Comparison of ENCODE assay signal across 8 cellular contexts in the genomic region with DNA sequence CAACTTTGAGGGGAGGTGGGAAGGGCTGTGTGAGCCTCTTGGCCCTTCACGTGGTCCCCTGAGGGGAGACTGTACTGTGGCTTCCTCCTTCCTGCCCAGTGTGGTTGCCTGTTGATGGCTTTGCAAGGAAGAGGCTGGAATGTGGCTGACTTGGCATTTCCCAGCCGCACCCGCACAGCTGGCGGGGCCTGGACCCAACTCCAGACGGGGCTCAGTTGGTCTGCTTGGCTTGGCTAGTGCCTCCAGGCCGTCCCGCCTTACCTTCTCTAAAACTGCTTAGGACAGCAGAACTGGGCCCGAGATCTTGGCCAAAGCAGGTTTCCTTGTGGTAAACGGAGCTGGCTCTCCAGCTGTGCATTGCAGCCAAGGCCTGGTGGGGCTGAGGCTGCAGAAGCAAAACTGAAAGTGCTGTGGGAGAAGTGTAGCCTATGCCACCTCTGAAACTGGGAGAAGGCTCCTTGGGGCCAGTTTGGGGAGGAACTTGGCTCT.
A peak's percentile ranks its signal among the peaks of the same experiment; 100 is the strongest.
DNase-seq lines count a peak whose midpoint lies in the region; ATAC-seq and TF ChIP-seq lines count a peak whose summit lies in the region.

No MANE protein-coding gene starts in this region.

- H3K27ac Mint-ChIP-seq in immature natural killer cell, result peak overlapping the region in 2 of 6 donors; percentile 28 to 40
- H3K27ac Mint-ChIP-seq in nephron progenitor cell, result no peak overlapping the region

- H3K79me2 ChIP-seq in PC-3 (ENCODE audit: low read length), result no peaks in the 10 kb centered on the region
- no peaks in the 10 kb centered on the region for H3K79me2 ChIP-seq in hepatocyte

- 71% methylated on average over 9 of the region's 9 CpGs for WGBS in hepatocyte (ENCODE audit: low lambda C conversion rate, missing lambda C conversion rate)

- H3K9me3 Mint-ChIP-seq in immature natural killer cell (no peaks in the 10 kb centered on the region), nephron progenitor cell (no peaks in the 10 kb centered on the region)

- no peak overlapping the region for H3K4me3 ChIP-seq in PC-3 (ENCODE audit: low read length)
- peak overlapping the region; percentile 74 for H3K4me3 ChIP-seq in thoracic aorta
- H3K4me3 ChIP-seq in hepatocyte, result no peak overlapping the region

- H3K27me3 ChIP-seq in PC-3 (ENCODE audit: low read length) (peaks cover 97% of the 10 kb centered on the region), thoracic aorta (replicated peaks; ENCODE audit: insufficient read depth) (no peaks in the 10 kb centered on the region), hepatocyte (no peaks in the 10 kb centered on the region)

- peak overlapping the region; percentile 42 to 61 (median 53) for H3K4me3 Mint-ChIP-seq in immature natural killer cell
- no peak overlapping the region for H3K4me3 Mint-ChIP-seq in nephron progenitor cell

- POLR2A ChIA-PET in PC-3 (lab: Charles Lee; ENCODE audit: unreplicated experiment), result no interaction called here

- H3F3A ChIP-seq in PC-3 (ENCODE audit: low read length, unreplicated experiment), result no peaks in the 10 kb centered on the region

- BruUV-seq in PC-3 (replicated peaks; lab: Mats Ljungman, UMichigan), result no TSS peak

- H4K20me1 ChIP-seq in PC-3 (ENCODE audit: low read length) (no peaks in the 10 kb centered on the region), hepatocyte (ENCODE audit: insufficient read depth, poor library complexity, severe bottlenecking) (no peaks in the 10 kb centered on the region)

- peak; percentile 42 for DNase-seq in SIG-M5 treated with dmso at 0.1 percent for 504 hours (lab: John Stamatoyannopoulos, UW; ENCODE audit: unreplicated experiment)
- DNase-seq in SIG-M5 (lab: John Stamatoyannopoulos, UW), result no peak
- no peak for DNase-seq in PC-3
- peak in 1 of 3 donors; percentile 7 for DNase-seq in immature natural killer cell
- no peak for DNase-seq in thoracic aorta (ENCODE audit: low spot score)
- no peak for DNase-seq in nephron progenitor cell
- no peak for DNase-seq in hepatocyte (ENCODE audit: low spot score)
- DNase-seq in hepatic stellate cell (ENCODE audit: low spot score), result no peak

- H3K27me3 Mint-ChIP-seq in immature natural killer cell (ENCODE audit: low read depth in 3 of 3) (peaks cover 2 to 6% (median 3%) of the 10 kb centered on the region in 3 donors), nephron progenitor cell (ENCODE audit: low read depth, poor library complexity) (peaks cover 9% of the 10 kb centered on the region)

- H3K27ac ChIP-seq in PC-3 (ENCODE audit: low read length) (no peak overlapping the region), thoracic aorta (peak overlapping the region; percentile 20 to 51), hepatocyte (no peak overlapping the region)

- H3K4me1 ChIP-seq in PC-3 (ENCODE audit: insufficient read depth, low read length) (no peaks in the 10 kb centered on the region), thoracic aorta (ENCODE audit: control insufficient read depth in 1 of 2, low read depth in 2 of 2) (peaks cover 0 to 16% of the 10 kb centered on the region in 2 donors), hepatocyte (ENCODE audit: insufficient read depth) (no peaks in the 10 kb centered on the region)

- H3K9me2 ChIP-seq in PC-3 (replicated peaks; ENCODE audit: low read length) (no peaks in the 10 kb centered on the region), hepatocyte (replicated peaks; ENCODE audit: insufficient read depth) (no peaks in the 10 kb centered on the region)

- H3K9me3 ChIP-seq in PC-3 (ENCODE audit: low read length), result no peaks in the 10 kb centered on the region
- no peaks in the 10 kb centered on the region for H3K9me3 ChIP-seq in thoracic aorta
- no peaks in the 10 kb centered on the region for H3K9me3 ChIP-seq in hepatocyte (ENCODE audit: low read depth)

- intact Hi-C loops in PC-3 (cut with micrococcal nuclease), result no loop called here

- no peak for TF ChIP-seq CTCF in PC-3 (conservative IDR thresholded peaks at IDR 0.05; ENCODE audit: low read depth, low read length)
- no peak for TF ChIP-seq CTCF in thoracic aorta (IDR thresholded peaks at IDR 0.05)
- no peak for TF ChIP-seq CTCF in nephron progenitor cell (IDR thresholded peaks at IDR 0.05)
- no peak for TF ChIP-seq CTCF in hepatocyte (IDR thresholded peaks at IDR 0.05; ENCODE audit: poor library complexity)

- ATAC-seq in PC-3 (0 out of 2 replicates have a peak, but pooled peaks have one; percentile 11), thoracic aorta (ENCODE audit: insufficient number of reproducible peaks, low FRiP score, low read depth) (peak; percentile 10)

- CTCF ChIA-PET in PC-3 (lab: Charles Lee), result interaction anchor here (0.6 kb wide), 1 partner anchor 55 kb away, joined by 3 read pairs; no protein-coding TSS in a partner anchor

- no peaks in the 10 kb centered on the region for H3K36me3 Mint-ChIP-seq in immature natural killer cell
- H3K36me3 Mint-ChIP-seq in nephron progenitor cell (ENCODE audit: low read depth), result peaks cover 72% of the 10 kb centered on the region

- H3K4me1 Mint-ChIP-seq in immature natural killer cell (peaks cover 16 to 20% of the 10 kb centered on the region in 2 donors), nephron progenitor cell (peaks cover 69% of the 10 kb centered on the region)

- H2AFZ ChIP-seq in PC-3 (ENCODE audit: low read length) (no peak overlapping the region), hepatocyte (no peak overlapping the region)

- H3K4me2 ChIP-seq in PC-3 (ENCODE audit: low read length) (no peak overlapping the region), hepatocyte (no peak overlapping the region)

- no peaks in the 10 kb centered on the region for H3K36me3 ChIP-seq in PC-3 (ENCODE audit: low read depth, low read length)
- H3K36me3 ChIP-seq in thoracic aorta, result no peaks in the 10 kb centered on the region
- H3K36me3 ChIP-seq in hepatocyte (replicated peaks; ENCODE audit: insufficient read depth, low read depth), result no peaks in the 10 kb centered on the region

- H3K9ac ChIP-seq in PC-3 (ENCODE audit: low read length), result no peak overlapping the region

Comparison
In these comparisons a context has a peak if more than half of its experiments do, and no peak if none do; other contexts are left out.
1. H3K27ac ChIP-seq: peak in thoracic aorta (2 of 2); none in PC-3 (single experiment) and hepatocyte (single experiment).